1 cellular context compared by ENCODE assay signal in the genomic region with DNA sequence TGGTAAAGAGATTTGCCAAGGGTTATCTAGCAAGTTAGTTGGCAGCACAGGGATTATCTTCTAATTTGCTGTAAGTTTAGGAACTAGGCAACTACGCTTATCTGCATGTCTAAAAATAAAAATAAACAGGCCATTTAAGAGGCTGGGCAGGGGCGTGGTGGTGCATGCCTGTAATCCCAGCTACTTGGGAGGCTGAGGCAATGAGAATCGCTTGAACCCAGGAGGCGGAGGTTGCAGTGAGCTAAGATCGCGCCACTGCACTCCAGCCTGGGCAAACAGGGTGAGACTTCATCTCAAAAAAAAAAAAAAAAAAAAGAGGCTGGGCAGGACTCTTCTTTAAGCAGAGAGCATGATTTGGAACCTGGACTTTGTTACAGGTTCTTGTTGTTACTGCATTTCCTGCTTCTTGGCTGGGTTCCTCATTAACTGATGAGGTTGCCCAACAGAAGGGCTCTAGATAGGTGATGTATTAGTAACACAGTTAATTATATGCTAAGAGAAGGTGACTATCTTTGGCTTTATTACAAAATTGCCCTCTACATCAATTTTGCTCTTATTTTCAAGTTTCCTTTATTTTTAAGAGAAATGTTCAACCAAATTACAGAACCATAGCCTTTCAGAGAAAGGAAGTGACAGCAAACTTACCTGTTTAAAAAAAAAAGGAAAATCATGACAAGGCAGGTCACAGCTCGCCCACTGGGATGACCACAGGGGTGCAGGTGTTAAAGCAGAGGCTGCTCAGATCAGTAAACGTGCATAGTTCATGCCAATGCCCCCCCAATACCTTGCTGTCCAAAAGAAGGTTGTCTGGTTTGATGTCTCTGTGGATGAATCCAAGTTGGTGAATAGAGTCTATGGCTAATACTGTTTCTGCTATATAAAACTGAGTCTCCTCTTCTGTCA.
TF ChIP-seq lines count a peak whose summit lies in the region.

No MANE protein-coding gene starts in this region.

TF ChIP-seq in GM12878, 131 proteins besides CTCF, POLR2A, EP300 and RAD21 (continued from another document):
- TF ChIP-seq ATF7 (IDR thresholded peaks at IDR 0.05; ENCODE audit: low read depth) (0 out of 2 replicates have a peak, but pooled peaks have one; percentile 13), DPF2 (IDR thresholded peaks at IDR 0.05) (peak; percentile 38; the same call in 1 of the 2 replicates), RUNX3 (IDR thresholded peaks at IDR 0.05; ENCODE audit: low read length) (peak; percentile 27; the same call in 1 of the 2 replicates), IKZF2 (IDR thresholded peaks at IDR 0.05) (0 out of 4 replicates have a peak, but pooled peaks of 1 of the 2 experiments have one; percentile 16), SRF (IDR thresholded peaks at IDR 0.05; ENCODE audit: low read depth in 2 of 2, low read length in 2 of 2) (no peak), SMARCA5 (IDR thresholded peaks at IDR 0.05) (no peak), MXI1 (IDR thresholded peaks at IDR 0.05; ENCODE audit: low read depth, low read length) (no peak), ASH2L (IDR thresholded peaks at IDR 0.05; ENCODE audit: borderline replicate concordance, low read depth) (no peak), BHLHE40 (IDR thresholded peaks at IDR 0.05; ENCODE audit: borderline replicate concordance in 1 of 2, low read depth in 2 of 2, low read length in 1 of 2) (peak; percentile 39 to 76; a peak in 3 of 4 replicates), MTA2 (IDR thresholded peaks at IDR 0.05; ENCODE audit: low read depth) (peak; percentile 62), KLF5 (IDR thresholded peaks at IDR 0.05; ENCODE audit: partially characterized antibody) (no peak), NR2F1 (conservative IDR thresholded peaks at IDR 0.05) (peak; percentile 50; the same call in 1 of the 2 replicates), ZNF384 (IDR thresholded peaks at IDR 0.05; ENCODE audit: borderline replicate concordance, low read depth, low read length) (peak; percentile 61), BACH1 (IDR thresholded peaks at IDR 0.05; ENCODE audit: borderline replicate concordance) (0 out of 2 replicates have a peak, but pooled peaks have one; percentile 24), CBX5 (IDR thresholded peaks at IDR 0.05; ENCODE audit: low read depth) (no peak), LARP7 (IDR thresholded peaks at IDR 0.05) (no peak), FOXK2 (IDR thresholded peaks at IDR 0.05) (no peak), TAF1 (IDR thresholded peaks at IDR 0.05; ENCODE audit: borderline replicate concordance, low read depth, low read length) (no peak), CHD2 (IDR thresholded peaks at IDR 0.05; ENCODE audit: borderline replicate concordance, low read depth, low read length) (no peak), RAD51 (IDR thresholded peaks at IDR 0.05) (no peak)
- TF ChIP-seq, protein P1, sequence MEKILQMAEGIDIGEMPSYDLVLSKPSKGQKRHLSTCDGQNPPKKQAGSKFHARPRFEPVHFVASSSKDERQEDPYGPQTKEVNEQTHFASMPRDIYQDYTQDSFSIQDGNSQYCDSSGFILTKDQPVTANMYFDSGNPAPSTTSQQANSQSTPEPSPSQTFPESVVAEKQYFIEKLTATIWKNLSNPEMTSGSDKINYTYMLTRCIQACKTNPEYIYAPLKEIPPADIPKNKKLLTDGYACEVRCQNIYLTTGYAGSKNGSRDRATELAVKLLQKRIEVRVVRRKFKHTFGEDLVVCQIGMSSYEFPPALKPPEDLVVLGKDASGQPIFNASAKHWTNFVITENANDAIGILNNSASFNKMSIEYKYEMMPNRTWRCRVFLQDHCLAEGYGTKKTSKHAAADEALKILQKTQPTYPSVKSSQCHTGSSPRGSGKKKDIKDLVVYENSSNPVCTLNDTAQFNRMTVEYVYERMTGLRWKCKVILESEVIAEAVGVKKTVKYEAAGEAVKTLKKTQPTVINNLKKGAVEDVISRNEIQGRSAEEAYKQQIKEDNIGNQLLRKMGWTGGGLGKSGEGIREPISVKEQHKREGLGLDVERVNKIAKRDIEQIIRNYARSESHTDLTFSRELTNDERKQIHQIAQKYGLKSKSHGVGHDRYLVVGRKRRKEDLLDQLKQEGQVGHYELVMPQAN (conservative IDR thresholded peaks at IDR 0.05): no peak
- TF ChIP-seq, protein P2, sequence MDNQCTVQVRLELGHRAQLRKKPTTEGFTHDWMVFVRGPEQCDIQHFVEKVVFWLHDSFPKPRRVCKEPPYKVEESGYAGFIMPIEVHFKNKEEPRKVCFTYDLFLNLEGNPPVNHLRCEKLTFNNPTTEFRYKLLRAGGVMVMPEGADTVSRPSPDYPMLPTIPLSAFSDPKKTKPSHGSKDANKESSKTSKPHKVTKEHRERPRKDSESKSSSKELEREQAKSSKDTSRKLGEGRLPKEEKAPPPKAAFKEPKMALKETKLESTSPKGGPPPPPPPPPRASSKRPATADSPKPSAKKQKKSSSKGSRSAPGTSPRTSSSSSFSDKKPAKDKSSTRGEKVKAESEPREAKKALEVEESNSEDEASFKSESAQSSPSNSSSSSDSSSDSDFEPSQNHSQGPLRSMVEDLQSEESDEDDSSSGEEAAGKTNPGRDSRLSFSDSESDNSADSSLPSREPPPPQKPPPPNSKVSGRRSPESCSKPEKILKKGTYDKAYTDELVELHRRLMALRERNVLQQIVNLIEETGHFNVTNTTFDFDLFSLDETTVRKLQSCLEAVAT (IDR thresholded peaks at IDR 0.05): 0 out of 2 replicates have a peak, but pooled peaks have one; percentile 30
- TF ChIP-seq, protein P3, sequence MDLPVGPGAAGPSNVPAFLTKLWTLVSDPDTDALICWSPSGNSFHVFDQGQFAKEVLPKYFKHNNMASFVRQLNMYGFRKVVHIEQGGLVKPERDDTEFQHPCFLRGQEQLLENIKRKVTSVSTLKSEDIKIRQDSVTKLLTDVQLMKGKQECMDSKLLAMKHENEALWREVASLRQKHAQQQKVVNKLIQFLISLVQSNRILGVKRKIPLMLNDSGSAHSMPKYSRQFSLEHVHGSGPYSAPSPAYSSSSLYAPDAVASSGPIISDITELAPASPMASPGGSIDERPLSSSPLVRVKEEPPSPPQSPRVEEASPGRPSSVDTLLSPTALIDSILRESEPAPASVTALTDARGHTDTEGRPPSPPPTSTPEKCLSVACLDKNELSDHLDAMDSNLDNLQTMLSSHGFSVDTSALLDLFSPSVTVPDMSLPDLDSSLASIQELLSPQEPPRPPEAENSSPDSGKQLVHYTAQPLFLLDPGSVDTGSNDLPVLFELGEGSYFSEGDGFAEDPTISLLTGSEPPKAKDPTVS (IDR thresholded peaks at IDR 0.05; ENCODE audit: low read depth, low read length): no peak
- TF ChIP-seq, protein P4, sequence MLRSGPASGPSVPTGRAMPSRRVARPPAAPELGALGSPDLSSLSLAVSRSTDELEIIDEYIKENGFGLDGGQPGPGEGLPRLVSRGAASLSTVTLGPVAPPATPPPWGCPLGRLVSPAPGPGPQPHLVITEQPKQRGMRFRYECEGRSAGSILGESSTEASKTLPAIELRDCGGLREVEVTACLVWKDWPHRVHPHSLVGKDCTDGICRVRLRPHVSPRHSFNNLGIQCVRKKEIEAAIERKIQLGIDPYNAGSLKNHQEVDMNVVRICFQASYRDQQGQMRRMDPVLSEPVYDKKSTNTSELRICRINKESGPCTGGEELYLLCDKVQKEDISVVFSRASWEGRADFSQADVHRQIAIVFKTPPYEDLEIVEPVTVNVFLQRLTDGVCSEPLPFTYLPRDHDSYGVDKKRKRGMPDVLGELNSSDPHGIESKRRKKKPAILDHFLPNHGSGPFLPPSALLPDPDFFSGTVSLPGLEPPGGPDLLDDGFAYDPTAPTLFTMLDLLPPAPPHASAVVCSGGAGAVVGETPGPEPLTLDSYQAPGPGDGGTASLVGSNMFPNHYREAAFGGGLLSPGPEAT (IDR thresholded peaks at IDR 0.05; ENCODE audit: low read depth): no peak
- TF ChIP-seq, protein P5, sequence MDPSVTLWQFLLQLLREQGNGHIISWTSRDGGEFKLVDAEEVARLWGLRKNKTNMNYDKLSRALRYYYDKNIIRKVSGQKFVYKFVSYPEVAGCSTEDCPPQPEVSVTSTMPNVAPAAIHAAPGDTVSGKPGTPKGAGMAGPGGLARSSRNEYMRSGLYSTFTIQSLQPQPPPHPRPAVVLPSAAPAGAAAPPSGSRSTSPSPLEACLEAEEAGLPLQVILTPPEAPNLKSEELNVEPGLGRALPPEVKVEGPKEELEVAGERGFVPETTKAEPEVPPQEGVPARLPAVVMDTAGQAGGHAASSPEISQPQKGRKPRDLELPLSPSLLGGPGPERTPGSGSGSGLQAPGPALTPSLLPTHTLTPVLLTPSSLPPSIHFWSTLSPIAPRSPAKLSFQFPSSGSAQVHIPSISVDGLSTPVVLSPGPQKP (IDR thresholded peaks at IDR 0.05; ENCODE audit: low read depth, low read length): no peak
